11 cellular contexts compared by ENCODE assay signal in the genomic region with DNA sequence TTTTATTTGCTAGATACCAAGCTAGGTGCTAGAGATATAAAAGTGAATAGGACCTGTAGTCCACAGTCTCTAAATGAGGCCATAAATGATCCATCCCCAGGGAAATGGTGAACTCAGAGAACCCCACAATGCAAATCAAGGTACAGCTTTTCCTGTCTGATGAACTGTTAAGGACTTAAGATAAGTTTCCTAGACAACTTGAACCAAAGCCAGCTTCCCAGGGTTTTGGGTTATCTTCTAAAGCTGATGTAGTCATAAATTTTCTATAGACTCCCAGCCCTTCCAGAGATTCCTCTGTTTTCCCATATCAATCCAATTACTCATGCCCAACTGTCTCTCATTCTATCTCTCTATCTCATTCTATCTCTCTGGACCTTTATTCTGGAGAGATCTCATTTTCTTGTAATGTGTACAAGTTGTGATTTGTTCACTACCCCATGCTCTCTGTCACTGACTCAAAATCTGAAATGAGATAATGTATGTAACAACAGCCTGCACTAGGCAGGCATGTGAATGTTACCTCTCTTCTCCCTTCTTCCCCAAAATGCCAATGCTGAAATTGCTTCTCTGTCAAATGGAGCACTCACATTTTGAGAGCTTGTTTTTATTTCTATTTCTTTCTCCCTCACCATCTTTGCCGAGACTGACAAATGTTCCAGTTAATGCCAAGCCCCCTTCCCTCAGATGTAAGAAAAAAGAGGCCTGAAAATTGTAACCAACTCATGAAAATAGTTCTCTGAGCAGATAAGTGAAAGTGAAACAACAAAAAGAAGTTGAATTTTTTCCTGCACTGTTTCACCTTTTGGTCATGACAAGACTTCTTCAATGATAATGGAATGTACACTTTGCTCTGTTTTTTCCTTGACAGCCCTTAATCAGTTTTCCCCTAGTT.
A peak's percentile ranks its signal among the peaks of the same experiment; 100 is the strongest.
DNase-seq lines count a peak whose midpoint lies in the region; ATAC-seq lines count a peak whose summit lies in the region.
"Had no signal": no experiment of that assay in that cellular context is flagged by ENCODE, and none has a peak within 500 bp of the region (broad histone marks: within the 10 kb centered on the region; RNA-seq: fewer than 3 reads in every experiment).

No MANE protein-coding gene starts in this region.

- peaks cover 10% of the 10 kb centered on the region for H3K4me1 Mint-ChIP-seq in activated T-cell treated with anti-CD3 and anti-CD28 coated beads, Interleukin-2, amount 50 U/mL, for 4 hours (ENCODE audit: low read depth)
- peaks cover 12% of the 10 kb centered on the region for H3K4me1 Mint-ChIP-seq in activated T-helper 1 cell treated with anti-CD3 and anti-CD28 coated beads, Interleukin-12 subunit alpha, Interleukin-12 subunit beta, Interleukin-2, Interleukin-4 antibody, amounts not matched to agents 30 ng/mL and 10 ng/mL and 1 ng/mL, durations not matched to agents 14 hours and 24 hours and 36 hours (ENCODE audit: low read depth)
- peaks cover 10% of the 10 kb centered on the region for H3K4me1 Mint-ChIP-seq in stimulated activated effector memory CD8-positive, alpha-beta T cell treated with anti-CD3 and anti-CD28 coated beads, Interleukin-12 subunit alpha, Interleukin-12 subunit beta, amount 100 ng/mL, for 72 hours

- peak overlapping the region; percentile 4 for H3K4me3 Mint-ChIP-seq in activated T-cell treated with anti-CD3 and anti-CD28 coated beads, Interleukin-2, amount 50 U/mL, for 4 hours
- peak overlapping the region; percentile 31 for H3K4me3 Mint-ChIP-seq in activated T-helper 1 cell treated with anti-CD3 and anti-CD28 coated beads, Interleukin-12 subunit alpha, Interleukin-12 subunit beta, Interleukin-2, Interleukin-4 antibody, amounts not matched to agents 30 ng/mL and 10 ng/mL and 1 ng/mL, durations not matched to agents 14 hours and 24 hours and 36 hours
- H3K4me3 Mint-ChIP-seq in stimulated activated effector memory CD8-positive, alpha-beta T cell treated with anti-CD3 and anti-CD28 coated beads, Interleukin-12 subunit alpha, Interleukin-12 subunit beta, amount 100 ng/mL, for 72 hours = no peak overlapping the region
- H3K4me3 Mint-ChIP-seq: memory B cell had no signal

- intact Hi-C loops in activated T-helper 1 cell treated with anti-CD3 and anti-CD28 coated beads, Interleukin-12 subunit alpha, Interleukin-12 subunit beta, Interleukin-2, Interleukin-4 antibody, amounts not matched to agents 30 ng/mL and 10 ng/mL and 1 ng/mL, durations not matched to agents 14 hours and 24 hours and 36 hours (cut with micrococcal nuclease) = loop anchor here (2.0 kb wide), 1 partner anchor 64 kb away; no protein-coding TSS in a partner anchor

- no peak for DNase-seq in activated T-cell treated with anti-CD3 and anti-CD28 coated beads, Interleukin-2, amount 50 U/mL, for 4 hours
- no peak for DNase-seq in activated T-cell treated with anti-CD3 and anti-CD28 coated beads, Interleukin-2, amount 50 U/mL, for 1 hour
- DNase-seq in activated T-helper 1 cell treated with anti-CD3 and anti-CD28 coated beads, Interleukin-12 subunit alpha, Interleukin-12 subunit beta, Interleukin-2, Interleukin-4 antibody, amounts not matched to agents 30 ng/mL and 10 ng/mL and 1 ng/mL, durations not matched to agents 14 hours and 24 hours and 36 hours (ENCODE audit: low spot score) = no peak
- DNase-seq in stimulated activated effector memory CD8-positive, alpha-beta T cell treated with anti-CD3 and anti-CD28 coated beads, Interleukin-12 subunit alpha, Interleukin-12 subunit beta, amount 100 ng/mL, for 72 hours (ENCODE audit: low spot score in 2 of 2) = no peak
- DNase-seq in globus pallidus (ENCODE audit: low spot score) = no peak
- no peak for DNase-seq in mesenteric fat pad (ENCODE audit: low spot score)
- DNase-seq in AG08395 (ENCODE audit: low spot score) = no peak
- DNase-seq: COR-L47, NCI-H1048 had no signal

- H3K27me3 Mint-ChIP-seq in activated T-cell treated with anti-CD3 and anti-CD28 coated beads, Interleukin-2, amount 50 U/mL, for 4 hours (ENCODE audit: low read depth) = no peaks in the 10 kb centered on the region
- peaks cover 3% of the 10 kb centered on the region for H3K27me3 Mint-ChIP-seq in activated T-helper 1 cell treated with anti-CD3 and anti-CD28 coated beads, Interleukin-12 subunit alpha, Interleukin-12 subunit beta, Interleukin-2, Interleukin-4 antibody, amounts not matched to agents 30 ng/mL and 10 ng/mL and 1 ng/mL, durations not matched to agents 14 hours and 24 hours and 36 hours (ENCODE audit: insufficient read depth)

- H3K9me3 Mint-ChIP-seq in activated T-cell treated with anti-CD3 and anti-CD28 coated beads, Interleukin-2, amount 50 U/mL, for 4 hours = no peaks in the 10 kb centered on the region
- no peaks in the 10 kb centered on the region for H3K9me3 Mint-ChIP-seq in activated T-helper 1 cell treated with anti-CD3 and anti-CD28 coated beads, Interleukin-12 subunit alpha, Interleukin-12 subunit beta, Interleukin-2, Interleukin-4 antibody, amounts not matched to agents 30 ng/mL and 10 ng/mL and 1 ng/mL, durations not matched to agents 14 hours and 24 hours and 36 hours
- no peaks in the 10 kb centered on the region for H3K9me3 Mint-ChIP-seq in stimulated activated effector memory CD8-positive, alpha-beta T cell treated with anti-CD3 and anti-CD28 coated beads, Interleukin-12 subunit alpha, Interleukin-12 subunit beta, amount 100 ng/mL, for 72 hours
- H3K9me3 Mint-ChIP-seq: memory B cell had no signal

- H3K36me3 Mint-ChIP-seq in activated T-cell treated with anti-CD3 and anti-CD28 coated beads, Interleukin-2, amount 50 U/mL, for 4 hours (ENCODE audit: insufficient read depth) = no peaks in the 10 kb centered on the region
- H3K36me3 Mint-ChIP-seq in activated T-helper 1 cell treated with anti-CD3 and anti-CD28 coated beads, Interleukin-12 subunit alpha, Interleukin-12 subunit beta, Interleukin-2, Interleukin-4 antibody, amounts not matched to agents 30 ng/mL and 10 ng/mL and 1 ng/mL, durations not matched to agents 14 hours and 24 hours and 36 hours (ENCODE audit: low read depth) = peaks cover 2% of the 10 kb centered on the region
- H3K36me3 Mint-ChIP-seq in stimulated activated effector memory CD8-positive, alpha-beta T cell treated with anti-CD3 and anti-CD28 coated beads, Interleukin-12 subunit alpha, Interleukin-12 subunit beta, amount 100 ng/mL, for 72 hours = no peaks in the 10 kb centered on the region
- H3K36me3 Mint-ChIP-seq: memory B cell had no signal

- peak overlapping the region; percentile 61 for H3K27ac Mint-ChIP-seq in activated T-helper 1 cell treated with anti-CD3 and anti-CD28 coated beads, Interleukin-12 subunit alpha, Interleukin-12 subunit beta, Interleukin-2, Interleukin-4 antibody, amounts not matched to agents 30 ng/mL and 10 ng/mL and 1 ng/mL, durations not matched to agents 14 hours and 24 hours and 36 hours
- H3K27ac Mint-ChIP-seq in stimulated activated effector memory CD8-positive, alpha-beta T cell treated with anti-CD3 and anti-CD28 coated beads, Interleukin-12 subunit alpha, Interleukin-12 subunit beta, amount 100 ng/mL, for 72 hours = no peak overlapping the region
- H3K27ac Mint-ChIP-seq: memory B cell had no signal

- peak; percentile 32 to 46 for ATAC-seq in activated T-cell treated with anti-CD3 and anti-CD28 coated beads, Interleukin-2, amount 50 U/mL, for 4 hours
- peak; percentile 62 for ATAC-seq in HG02763 (IDR thresholded peaks at IDR 0.05; ENCODE audit: unreplicated experiment)
- ATAC-seq in stimulated activated effector memory CD8-positive, alpha-beta T cell treated with anti-CD3 and anti-CD28 coated beads, Interleukin-12 subunit alpha, Interleukin-12 subunit beta, amount 100 ng/mL, for 72 hours = peak; percentile 40
